Comparison of ENCODE assay signal across 1 cellular context in genomic region chr16:56885446-56886162, GRCh38.
TF ChIP-seq lines count a peak whose summit lies in the region.

No MANE protein-coding gene starts in this region.

TF ChIP-seq in K562, 482 proteins besides CTCF, POLR2A, EP300 and RAD21 (continues in another document):
- TF ChIP-seq ESRRA (IDR thresholded peaks at IDR 0.05; ENCODE audit: borderline replicate concordance, low read depth) (peak; percentile 28; the same call in 1 of the 2 replicates), NR2F6 (CRISPR knock-in tag; IDR thresholded peaks at IDR 0.05) (no peak), ATF3 (IDR thresholded peaks at IDR 0.05) (peak; percentile 64), ATF3 (CRISPR knock-in tag; conservative IDR thresholded peaks at IDR 0.05) (no peak), STAG1 (CRISPR knock-in tag; IDR thresholded peaks at IDR 0.05; ENCODE audit: borderline replicate concordance) (no peak), HDAC2 (IDR thresholded peaks at IDR 0.05) (peak; percentile 47; the same call in 1 of the 2 replicates), TAF1 (IDR thresholded peaks at IDR 0.05; ENCODE audit: control insufficient read depth, extremely low read depth, insufficient read depth, low read length, severe bottlenecking) (no peak), CHD7 (IDR thresholded peaks at IDR 0.05; ENCODE audit: low read depth, low read length) (no peak), ZNF445 (CRISPR knock-in tag; IDR thresholded peaks at IDR 0.05; ENCODE audit: low read depth) (no peak), CTBP1 (IDR thresholded peaks at IDR 0.05; ENCODE audit: borderline replicate concordance) (0 out of 2 replicates have a peak, but pooled peaks have one; percentile 11), FOSL1 (tag; conservative IDR thresholded peaks at IDR 0.05) (peak; percentile 68), BCOR (IDR thresholded peaks at IDR 0.05) (peak; percentile 88), KDM1A (IDR thresholded peaks at IDR 0.05) (peak; percentile 62 to 80; a peak in 3 of 4 replicates), PTTG1 (tag; IDR thresholded peaks at IDR 0.05; ENCODE audit: low read depth) (no peak), THRA (IDR thresholded peaks at IDR 0.05) (no peak), LCOR (CRISPR knock-in tag; IDR thresholded peaks at IDR 0.05) (no peak), IRF9 (tag; IDR thresholded peaks at IDR 0.05) (no peak), SMARCA5 (IDR thresholded peaks at IDR 0.05) (peak; percentile 79; the same call in 1 of the 2 replicates), CHD2 (IDR thresholded peaks at IDR 0.05; ENCODE audit: low read depth, low read length) (no peak), JUND (IDR thresholded peaks at IDR 0.05; ENCODE audit: borderline replicate concordance, low read depth, low read length) (peak; percentile 66), JUND (tag; IDR thresholded peaks at IDR 0.05; ENCODE audit: borderline replicate concordance, low read depth, low read length) (peak; percentile 37; the same call in 1 of the 3 replicates), ZNF589 (CRISPR knock-in tag; IDR thresholded peaks at IDR 0.05; ENCODE audit: low read depth) (no peak), ZFP36 (IDR thresholded peaks at IDR 0.05; ENCODE audit: low read depth, low read length, partially characterized antibody) (peak; percentile 95), ZNF436 (CRISPR knock-in tag; IDR thresholded peaks at IDR 0.05) (no peak), RREB1 (CRISPR knock-in tag; IDR thresholded peaks at IDR 0.05) (no peak), NR2C2 (CRISPR knock-in tag; IDR thresholded peaks at IDR 0.05) (no peak), NR2C2 (tag; IDR thresholded peaks at IDR 0.05) (peak; percentile 65), IRF2 (CRISPR knock-in tag; IDR thresholded peaks at IDR 0.05) (no peak), PTBP1 (IDR thresholded peaks at IDR 0.05; ENCODE audit: low read depth, low read length) (0 out of 2 replicates have a peak, but pooled peaks have one; percentile 75), NR2C1 (IDR thresholded peaks at IDR 0.05) (no peak; the same call in 1 of the 2 replicates), NR2C1 (tag; IDR thresholded peaks at IDR 0.05) (peak; percentile 77), ZNF217 (CRISPR knock-in tag; IDR thresholded peaks at IDR 0.05) (no peak), DDX20 (tag; IDR thresholded peaks at IDR 0.05; ENCODE audit: low read depth) (no peak), RFX5 (IDR thresholded peaks at IDR 0.05; ENCODE audit: low read depth, low read length) (no peak), POLR3A (IDR thresholded peaks at IDR 0.05; ENCODE audit: borderline replicate concordance, extremely low read depth, insufficient read depth, insufficient read length) (no peak), RCOR1 (IDR thresholded peaks at IDR 0.05; ENCODE audit: borderline replicate concordance in 1 of 2, low read depth in 2 of 2, low read length in 2 of 2) (peak in 1 of 2 experiments; percentile 29; a peak in 1 of 4 replicates), RBM25 (IDR thresholded peaks at IDR 0.05; ENCODE audit: low read depth, low read length, severe bottlenecking) (peak; percentile 94)
- TF ChIP-seq, protein P1, sequence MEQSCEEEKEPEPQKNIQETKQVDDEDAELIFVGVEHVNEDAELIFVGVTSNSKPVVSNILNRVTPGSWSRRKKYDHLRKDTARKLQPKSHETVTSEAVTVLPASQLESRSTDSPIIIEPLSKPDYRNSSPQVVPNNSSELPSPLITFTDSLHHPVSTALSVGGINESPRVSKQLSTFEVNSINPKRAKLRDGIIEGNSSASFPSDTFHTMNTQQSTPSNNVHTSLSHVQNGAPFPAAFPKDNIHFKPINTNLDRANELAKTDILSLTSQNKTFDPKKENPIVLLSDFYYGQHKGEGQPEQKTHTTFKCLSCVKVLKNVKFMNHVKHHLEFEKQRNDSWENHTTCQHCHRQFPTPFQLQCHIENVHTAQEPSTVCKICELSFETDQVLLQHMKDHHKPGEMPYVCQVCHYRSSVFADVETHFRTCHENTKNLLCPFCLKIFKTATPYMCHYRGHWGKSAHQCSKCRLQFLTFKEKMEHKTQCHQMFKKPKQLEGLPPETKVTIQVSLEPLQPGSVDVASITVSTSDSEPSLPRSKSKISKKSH (CRISPR knock-in tag; IDR thresholded peaks at IDR 0.05) = no peak
- TF ChIP-seq, protein P2, sequence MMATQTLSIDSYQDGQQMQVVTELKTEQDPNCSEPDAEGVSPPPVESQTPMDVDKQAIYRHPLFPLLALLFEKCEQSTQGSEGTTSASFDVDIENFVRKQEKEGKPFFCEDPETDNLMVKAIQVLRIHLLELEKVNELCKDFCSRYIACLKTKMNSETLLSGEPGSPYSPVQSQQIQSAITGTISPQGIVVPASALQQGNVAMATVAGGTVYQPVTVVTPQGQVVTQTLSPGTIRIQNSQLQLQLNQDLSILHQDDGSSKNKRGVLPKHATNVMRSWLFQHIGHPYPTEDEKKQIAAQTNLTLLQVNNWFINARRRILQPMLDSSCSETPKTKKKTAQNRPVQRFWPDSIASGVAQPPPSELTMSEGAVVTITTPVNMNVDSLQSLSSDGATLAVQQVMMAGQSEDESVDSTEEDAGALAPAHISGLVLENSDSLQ (IDR thresholded peaks at IDR 0.05) = peak; percentile 51; the same call in 1 of the 2 replicates
